ENCODE assay signal across 1 cellular context in genomic region chr20:36773548-36774242, GRCh38.
TF ChIP-seq lines count a peak whose summit lies in the region.

TSS of gene DSN1 (minus strand) at chr20:36773763. CDS start at chr20:36771458, 2,305 bp downstream.

TF ChIP-seq in K562, 482 proteins besides CTCF, POLR2A, EP300 and RAD21 (continued from another document and continues in another):
- TF ChIP-seq FOXP4 (CRISPR knock-in tag; IDR thresholded peaks at IDR 0.05; ENCODE audit: borderline replicate concordance) (no peak), ZNF395 (CRISPR knock-in tag; IDR thresholded peaks at IDR 0.05) (no peak), ZNF184 (CRISPR knock-in tag; IDR thresholded peaks at IDR 0.05) (no peak), ZNF57 (CRISPR knock-in tag; IDR thresholded peaks at IDR 0.05) (no peak), MTA3 (IDR thresholded peaks at IDR 0.05; ENCODE audit: borderline replicate concordance) (peak; percentile 47; the same call in 1 of the 2 replicates), NR4A1 (CRISPR knock-in tag; IDR thresholded peaks at IDR 0.05) (no peak), NR4A1 (tag; IDR thresholded peaks at IDR 0.05) (no peak; the same call in 1 of the 2 replicates), ZNF143 (CRISPR knock-in tag; IDR thresholded peaks at IDR 0.05) (no peak), ZNF780A (CRISPR knock-in tag; IDR thresholded peaks at IDR 0.05) (no peak), SLC30A9 (CRISPR knock-in tag; IDR thresholded peaks at IDR 0.05) (no peak), MCM3 (IDR thresholded peaks at IDR 0.05) (no peak), CREBBP (IDR thresholded peaks at IDR 0.05; ENCODE audit: low read depth, low read length) (no peak), MXI1 (IDR thresholded peaks at IDR 0.05; ENCODE audit: low read depth, low read length) (peak; percentile 49; the same call in 1 of the 2 replicates), ELF1 (tag; IDR thresholded peaks at IDR 0.05) (no peak), PHF8 (IDR thresholded peaks at IDR 0.05; ENCODE audit: borderline replicate concordance, low read length) (peak; percentile 87), FOXJ3 (CRISPR knock-in tag; IDR thresholded peaks at IDR 0.05) (no peak), ZBTB1 (CRISPR knock-in tag; IDR thresholded peaks at IDR 0.05; ENCODE audit: borderline replicate concordance, low read depth) (no peak), POLR2B (IDR thresholded peaks at IDR 0.05; ENCODE audit: low read depth, partially characterized antibody) (peak; percentile 95), SETDB1 (IDR thresholded peaks at IDR 0.05; ENCODE audit: low read length) (peak; percentile 74), MTA1 (IDR thresholded peaks at IDR 0.05; ENCODE audit: borderline replicate concordance) (no peak), ZNF165 (CRISPR knock-in tag; IDR thresholded peaks at IDR 0.05; ENCODE audit: borderline replicate concordance) (no peak), ZNF121 (CRISPR knock-in tag; conservative IDR thresholded peaks at IDR 0.05) (no peak), ZNF699 (CRISPR knock-in tag; IDR thresholded peaks at IDR 0.05; ENCODE audit: insufficient replicate concordance) (no peak), ZNF224 (CRISPR knock-in tag; IDR thresholded peaks at IDR 0.05) (no peak), FOXK2 (conservative IDR thresholded peaks at IDR 0.05 in 1 of 2, IDR thresholded peaks at IDR 0.05 in 1 of 2; ENCODE audit: low read depth in 2 of 2) (peak; percentile 40 to 59; a peak in 1 of 4 replicates), E4F1 (CRISPR knock-in tag; IDR thresholded peaks at IDR 0.05; ENCODE audit: borderline replicate concordance) (no peak), FOS (IDR thresholded peaks at IDR 0.05; ENCODE audit: extremely low read depth, insufficient read length) (no peak), HNRNPK (IDR thresholded peaks at IDR 0.05; ENCODE audit: low read depth, low read length, poor library complexity, severe bottlenecking) (no peak), EHMT2 (IDR thresholded peaks at IDR 0.05) (no peak), PTRF (tag; IDR thresholded peaks at IDR 0.05) (no peak), ZNF232 (CRISPR knock-in tag; IDR thresholded peaks at IDR 0.05) (no peak), RBBP5 (IDR thresholded peaks at IDR 0.05; ENCODE audit: borderline replicate concordance, insufficient read depth, low read length, poor library complexity, severe bottlenecking) (peak; percentile 77), ZNF239 (CRISPR knock-in tag; IDR thresholded peaks at IDR 0.05) (no peak), PKNOX1 (IDR thresholded peaks at IDR 0.05) (peak; percentile 46), FUS (optimal IDR thresholded peaks at IDR 0.05; ENCODE audit: low read depth, low read length) (no peak), MBD2 (IDR thresholded peaks at IDR 0.05; ENCODE audit: borderline replicate concordance, low read depth) (peak; percentile 38; the same call in 1 of the 2 replicates), PRPF4 (IDR thresholded peaks at IDR 0.05; ENCODE audit: insufficient read depth, low read depth, low read length, poor library complexity, severe bottlenecking) (no peak), PCBP1 (IDR thresholded peaks at IDR 0.05; ENCODE audit: low read depth, low read length, poor library complexity, severe bottlenecking) (peak; percentile 41), SMC3 (conservative IDR thresholded peaks at IDR 0.05; ENCODE audit: insufficient read depth, low read depth, low read length) (no peak), KDM2B (CRISPR knock-in tag; IDR thresholded peaks at IDR 0.05) (no peak), ZNF77 (CRISPR knock-in tag; IDR thresholded peaks at IDR 0.05) (0 out of 2 replicates have a peak, but pooled peaks have one; percentile 55), ARID3A (IDR thresholded peaks at IDR 0.05; ENCODE audit: borderline replicate concordance, low read depth, low read length) (no peak), SP1 (CRISPR knock-in tag; IDR thresholded peaks at IDR 0.05) (no peak; the same call in 1 of the 2 replicates), RB1 (IDR thresholded peaks at IDR 0.05; ENCODE audit: low read depth) (peak; percentile 97), LARP7 (IDR thresholded peaks at IDR 0.05) (no peak), PCBP2 (IDR thresholded peaks at IDR 0.05; ENCODE audit: low read depth, low read length, poor library complexity, severe bottlenecking) (no peak), ZNF124 (CRISPR knock-in tag; IDR thresholded peaks at IDR 0.05) (no peak), BRD4 (IDR thresholded peaks at IDR 0.05) (peak; percentile 83)
- TF ChIP-seq, protein P1, sequence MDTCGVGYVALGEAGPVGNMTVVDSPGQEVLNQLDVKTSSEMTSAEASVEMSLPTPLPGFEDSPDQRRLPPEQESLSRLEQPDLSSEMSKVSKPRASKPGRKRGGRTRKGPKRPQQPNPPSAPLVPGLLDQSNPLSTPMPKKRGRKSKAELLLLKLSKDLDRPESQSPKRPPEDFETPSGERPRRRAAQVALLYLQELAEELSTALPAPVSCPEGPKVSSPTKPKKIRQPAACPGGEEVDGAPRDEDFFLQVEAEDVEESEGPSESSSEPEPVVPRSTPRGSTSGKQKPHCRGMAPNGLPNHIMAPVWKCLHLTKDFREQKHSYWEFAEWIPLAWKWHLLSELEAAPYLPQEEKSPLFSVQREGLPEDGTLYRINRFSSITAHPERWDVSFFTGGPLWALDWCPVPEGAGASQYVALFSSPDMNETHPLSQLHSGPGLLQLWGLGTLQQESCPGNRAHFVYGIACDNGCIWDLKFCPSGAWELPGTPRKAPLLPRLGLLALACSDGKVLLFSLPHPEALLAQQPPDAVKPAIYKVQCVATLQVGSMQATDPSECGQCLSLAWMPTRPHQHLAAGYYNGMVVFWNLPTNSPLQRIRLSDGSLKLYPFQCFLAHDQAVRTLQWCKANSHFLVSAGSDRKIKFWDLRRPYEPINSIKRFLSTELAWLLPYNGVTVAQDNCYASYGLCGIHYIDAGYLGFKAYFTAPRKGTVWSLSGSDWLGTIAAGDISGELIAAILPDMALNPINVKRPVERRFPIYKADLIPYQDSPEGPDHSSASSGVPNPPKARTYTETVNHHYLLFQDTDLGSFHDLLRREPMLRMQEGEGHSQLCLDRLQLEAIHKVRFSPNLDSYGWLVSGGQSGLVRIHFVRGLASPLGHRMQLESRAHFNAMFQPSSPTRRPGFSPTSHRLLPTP (IDR thresholded peaks at IDR 0.05; ENCODE audit: borderline replicate concordance, extremely low read depth, insufficient read length): no peak
- TF ChIP-seq, protein P2, sequence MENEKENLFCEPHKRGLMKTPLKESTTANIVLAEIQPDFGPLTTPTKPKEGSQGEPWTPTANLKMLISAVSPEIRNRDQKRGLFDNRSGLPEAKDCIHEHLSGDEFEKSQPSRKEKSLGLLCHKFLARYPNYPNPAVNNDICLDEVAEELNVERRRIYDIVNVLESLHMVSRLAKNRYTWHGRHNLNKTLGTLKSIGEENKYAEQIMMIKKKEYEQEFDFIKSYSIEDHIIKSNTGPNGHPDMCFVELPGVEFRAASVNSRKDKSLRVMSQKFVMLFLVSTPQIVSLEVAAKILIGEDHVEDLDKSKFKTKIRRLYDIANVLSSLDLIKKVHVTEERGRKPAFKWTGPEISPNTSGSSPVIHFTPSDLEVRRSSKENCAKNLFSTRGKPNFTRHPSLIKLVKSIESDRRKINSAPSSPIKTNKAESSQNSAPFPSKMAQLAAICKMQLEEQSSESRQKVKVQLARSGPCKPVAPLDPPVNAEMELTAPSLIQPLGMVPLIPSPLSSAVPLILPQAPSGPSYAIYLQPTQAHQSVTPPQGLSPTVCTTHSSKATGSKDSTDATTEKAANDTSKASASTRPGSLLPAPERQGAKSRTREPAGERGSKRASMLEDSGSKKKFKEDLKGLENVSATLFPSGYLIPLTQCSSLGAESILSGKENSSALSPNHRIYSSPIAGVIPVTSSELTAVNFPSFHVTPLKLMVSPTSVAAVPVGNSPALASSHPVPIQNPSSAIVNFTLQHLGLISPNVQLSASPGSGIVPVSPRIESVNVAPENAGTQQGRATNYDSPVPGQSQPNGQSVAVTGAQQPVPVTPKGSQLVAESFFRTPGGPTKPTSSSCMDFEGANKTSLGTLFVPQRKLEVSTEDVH (IDR thresholded peaks at IDR 0.05; ENCODE audit: low read depth, partially characterized antibody): peak; percentile 97
- TF ChIP-seq, protein P3, sequence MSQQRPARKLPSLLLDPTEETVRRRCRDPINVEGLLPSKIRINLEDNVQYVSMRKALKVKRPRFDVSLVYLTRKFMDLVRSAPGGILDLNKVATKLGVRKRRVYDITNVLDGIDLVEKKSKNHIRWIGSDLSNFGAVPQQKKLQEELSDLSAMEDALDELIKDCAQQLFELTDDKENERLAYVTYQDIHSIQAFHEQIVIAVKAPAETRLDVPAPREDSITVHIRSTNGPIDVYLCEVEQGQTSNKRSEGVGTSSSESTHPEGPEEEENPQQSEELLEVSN (IDR thresholded peaks at IDR 0.05; ENCODE audit: borderline replicate concordance in 1 of 2, extremely low read depth in 1 of 2, insufficient read depth in 1 of 2, insufficient read length in 1 of 2, low read depth in 1 of 2, low read length in 1 of 2, poor library complexity in 1 of 2, severe bottlenecking in 1 of 2): peak; percentile 90 to 97
- TF ChIP-seq, protein P4, sequence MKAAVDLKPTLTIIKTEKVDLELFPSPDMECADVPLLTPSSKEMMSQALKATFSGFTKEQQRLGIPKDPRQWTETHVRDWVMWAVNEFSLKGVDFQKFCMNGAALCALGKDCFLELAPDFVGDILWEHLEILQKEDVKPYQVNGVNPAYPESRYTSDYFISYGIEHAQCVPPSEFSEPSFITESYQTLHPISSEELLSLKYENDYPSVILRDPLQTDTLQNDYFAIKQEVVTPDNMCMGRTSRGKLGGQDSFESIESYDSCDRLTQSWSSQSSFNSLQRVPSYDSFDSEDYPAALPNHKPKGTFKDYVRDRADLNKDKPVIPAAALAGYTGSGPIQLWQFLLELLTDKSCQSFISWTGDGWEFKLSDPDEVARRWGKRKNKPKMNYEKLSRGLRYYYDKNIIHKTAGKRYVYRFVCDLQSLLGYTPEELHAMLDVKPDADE (conservative IDR thresholded peaks at IDR 0.05; ENCODE audit: control insufficient read depth, low read depth, low read length): no peak
